19 cellular contexts compared by ENCODE assay signal in the genomic region with DNA sequence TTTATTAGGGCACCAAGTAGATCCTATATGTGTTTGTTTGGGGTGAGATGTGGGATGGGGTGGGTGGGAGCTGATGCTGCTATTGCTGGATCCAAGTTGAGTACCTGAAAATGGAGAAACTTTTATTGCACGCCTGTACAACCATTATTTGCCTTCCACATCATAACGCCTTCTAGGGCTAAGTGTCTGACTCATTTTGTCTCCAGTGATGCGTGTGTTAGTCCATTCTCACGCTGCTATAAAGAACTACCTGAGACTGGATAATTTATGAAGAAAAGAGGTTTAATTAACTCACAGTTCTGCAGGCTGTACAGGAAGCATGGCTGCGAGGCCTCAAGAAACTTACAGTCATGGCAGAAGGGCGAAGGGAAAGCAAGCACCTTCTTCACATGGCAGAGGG. TPM values are rescaled to one million over a fixed set of nuclear protein-coding genes. Genes with fewer than 3 reads are reported as not detected.
A peak's percentile ranks its signal among the peaks of the same experiment; 100 is the strongest.
DNase-seq lines count a peak whose midpoint lies in the region; ATAC-seq and TF ChIP-seq lines count a peak whose summit lies in the region.
"Had no signal": no experiment of that assay in that cellular context is flagged by ENCODE, and none has a peak within 500 bp of the region (broad histone marks: within the 10 kb centered on the region; RNA-seq: fewer than 3 reads in every experiment).

No MANE protein-coding gene starts in this region.

- H3K27me3 Mint-ChIP-seq in activated CD4-positive, alpha-beta T cell treated with anti-CD3 and anti-CD28 coated beads for 36 hours = no peaks in the 10 kb centered on the region
- no peaks in the 10 kb centered on the region for H3K27me3 Mint-ChIP-seq in CD8-positive, alpha-beta T cell (ENCODE audit: low read depth)
- H3K27me3 Mint-ChIP-seq in activated T-helper 17 cell treated with anti-CD3 and anti-CD28 coated beads, Interleukin-2, amount 50 U/mL, for 72 hours = no peaks in the 10 kb centered on the region
- H3K27me3 Mint-ChIP-seq: CD4-positive, alpha-beta memory T cell had no signal

- peak; percentile 36 for ATAC-seq in activated CD4-positive, alpha-beta T cell treated with anti-CD3 and anti-CD28 coated beads for 36 hours
- ATAC-seq in CD8-positive, alpha-beta T cell = no peak
- ATAC-seq in activated T-helper 17 cell treated with anti-CD3 and anti-CD28 coated beads, Interleukin-2, amount 50 U/mL, for 72 hours (replicated peaks) = peak; percentile 56

- 94 to 97% methylated on average over 6 of the region's 6 CpGs for WGBS in testis, 2 donors

- H3K4me1 ChIP-seq in CD8-positive, alpha-beta T cell (ENCODE audit: insufficient read depth, low read length) = no peaks in the 10 kb centered on the region
- no peaks in the 10 kb centered on the region for H3K4me1 ChIP-seq in testis
- H3K4me1 ChIP-seq: BE2C had no signal

- TF ChIP-seq CTCF in CD8-positive, alpha-beta T cell (IDR thresholded peaks at IDR 0.05) = no peak
- TF ChIP-seq CTCF in fibroblast of mammary gland (conservative IDR thresholded peaks at IDR 0.05; ENCODE audit: control insufficient read depth, insufficient read depth, low read depth, low read length) (no peak), testis (IDR thresholded peaks at IDR 0.05) (no peak)

- no peak overlapping the region for H3K4me3 ChIP-seq in CD8-positive, alpha-beta T cell (ENCODE audit: low read depth, low read length)
- H3K4me3 ChIP-seq in fibroblast of mammary gland (ENCODE audit: control insufficient read depth, low read depth, low read length) = no peak overlapping the region
- H3K4me3 ChIP-seq in testis = no peak overlapping the region

- H3K36me3 Mint-ChIP-seq in activated CD4-positive, alpha-beta T cell treated with anti-CD3 and anti-CD28 coated beads for 36 hours (ENCODE audit: low read depth) = peaks cover 96% of the 10 kb centered on the region
- H3K36me3 Mint-ChIP-seq in CD8-positive, alpha-beta T cell = peaks cover 96% of the 10 kb centered on the region
- peaks cover 100% of the 10 kb centered on the region for H3K36me3 Mint-ChIP-seq in activated T-helper 17 cell treated with anti-CD3 and anti-CD28 coated beads, Interleukin-2, amount 50 U/mL, for 72 hours (ENCODE audit: low read depth)

- peaks cover 34% of the 10 kb centered on the region for H3K36me3 ChIP-seq in CD8-positive, alpha-beta T cell (ENCODE audit: insufficient read depth, low read length)
- H3K36me3 ChIP-seq in testis (ENCODE audit: low read depth, missing control alignments) = no peaks in the 10 kb centered on the region
- H3K36me3 ChIP-seq: BE2C had no signal

- no peak overlapping the region for H3K4me3 Mint-ChIP-seq in activated CD4-positive, alpha-beta T cell treated with anti-CD3 and anti-CD28 coated beads for 36 hours
- H3K4me3 Mint-ChIP-seq in CD8-positive, alpha-beta T cell = no peak overlapping the region
- no peak overlapping the region for H3K4me3 Mint-ChIP-seq in activated T-helper 17 cell treated with anti-CD3 and anti-CD28 coated beads, Interleukin-2, amount 50 U/mL, for 72 hours

- CTCF ChIA-PET in activated CD4-positive, alpha-beta T cell treated with anti-CD3 and anti-CD28 coated beads for 36 hours (lab: Charles Lee) = no interaction called here
- CTCF ChIA-PET in CD8-positive, alpha-beta T cell (lab: Charles Lee) = interaction anchor here (0.9 kb wide), 1 partner anchor 19 kb away, joined by 3 read pairs; no protein-coding TSS in a partner anchor

- H3K9me3 ChIP-seq in CD8-positive, alpha-beta T cell (ENCODE audit: low read length) = peaks cover 15% of the 10 kb centered on the region
- H3K9me3 ChIP-seq in testis = no peaks in the 10 kb centered on the region
- H3K9me3 ChIP-seq: BE2C had no signal

- no peak for TF ChIP-seq POLR2A in testis (IDR thresholded peaks at IDR 0.05)

- peak overlapping the region; percentile 19 for H3K27ac Mint-ChIP-seq in activated CD4-positive, alpha-beta T cell treated with anti-CD3 and anti-CD28 coated beads for 36 hours
- H3K27ac Mint-ChIP-seq in CD8-positive, alpha-beta T cell = peak overlapping the region; percentile 43
- peak overlapping the region; percentile 12 for H3K27ac Mint-ChIP-seq in activated T-helper 17 cell treated with anti-CD3 and anti-CD28 coated beads, Interleukin-2, amount 50 U/mL, for 72 hours

- H3K27me3 ChIP-seq in CD8-positive, alpha-beta T cell (ENCODE audit: insufficient read depth, low read length) = no peaks in the 10 kb centered on the region
- no peaks in the 10 kb centered on the region for H3K27me3 ChIP-seq in testis
- H3K27me3 ChIP-seq: BE2C had no signal

- H3K9me3 Mint-ChIP-seq in activated CD4-positive, alpha-beta T cell treated with anti-CD3 and anti-CD28 coated beads for 36 hours (ENCODE audit: low read depth) = peaks cover 32% of the 10 kb centered on the region
- H3K9me3 Mint-ChIP-seq in CD8-positive, alpha-beta T cell = peaks cover 20% of the 10 kb centered on the region
- peaks cover 12% of the 10 kb centered on the region for H3K9me3 Mint-ChIP-seq in activated T-helper 17 cell treated with anti-CD3 and anti-CD28 coated beads, Interleukin-2, amount 50 U/mL, for 72 hours

- POLR2A ChIA-PET in activated CD4-positive, alpha-beta T cell treated with anti-CD3 and anti-CD28 coated beads for 36 hours (lab: Charles Lee) = no interaction called here
- POLR2A ChIA-PET in CD8-positive, alpha-beta T cell (lab: Charles Lee) = no interaction called here

- H3K27ac ChIP-seq in CD8-positive, alpha-beta T cell (ENCODE audit: low read depth, low read length) = no peak overlapping the region
- H3K27ac ChIP-seq in testis = no peak overlapping the region

- no peak for DNase-seq in activated CD4-positive, alpha-beta T cell treated with anti-CD3 and anti-CD28 coated beads for 36 hours
- DNase-seq in activated CD4-positive, alpha-beta T cell treated with anti-CD3 and anti-CD28 coated beads, Interleukin-2, amount 50 U/mL, for 4 hours = no peak
- no peak for DNase-seq in CD8-positive, alpha-beta T cell
- peak; percentile 8 for DNase-seq in fibroblast of mammary gland (ENCODE audit: low read depth)
- DNase-seq in NCI-H1417 (lab: John Stamatoyannopoulos, UW) = no peak
- DNase-seq in hippocampal formation (lab: John Stamatoyannopoulos, UW) = no peak
- DNase-seq in testis = no peak
- DNase-seq: 8988T; BE2C; CD4-positive, alpha-beta memory T cell; DMS 273 treated with DMSO at 0.1 percent for 48 hours; H7; NCI-H1417 treated with DMSO at 0.1 percent for 48 hours; NCI-H2029; NCI-H2171; NCI-H748 treated with DMSO at 0.1 percent for 48 hours; OCI-M1; RPMI8226 had no signal

- H3K4me1 Mint-ChIP-seq in activated CD4-positive, alpha-beta T cell treated with anti-CD3 and anti-CD28 coated beads for 36 hours = peaks cover 22% of the 10 kb centered on the region
- peaks cover 22% of the 10 kb centered on the region for H3K4me1 Mint-ChIP-seq in CD8-positive, alpha-beta T cell (ENCODE audit: low read depth)
- H3K4me1 Mint-ChIP-seq in activated T-helper 17 cell treated with anti-CD3 and anti-CD28 coated beads, Interleukin-2, amount 50 U/mL, for 72 hours = peaks cover 10% of the 10 kb centered on the region

- intact Hi-C loops in activated CD4-positive, alpha-beta T cell treated with anti-CD3 and anti-CD28 coated beads for 36 hours (cut with DNase I, micrococcal nuclease) = no loop called here
- intact Hi-C loops in CD8-positive, alpha-beta T cell (cut with DNase I, micrococcal nuclease) = no loop called here
- intact Hi-C loops in testis (cut with DNase I; ENCODE audit: low total_unique reads) = no loop called here

RNA-seq across cellular contexts. Expression of gene KDM3A, which starts 58.2 kb away (rescaled TPM):
- 10 to 100 TPM; 68.9 to 82.9 TPM for total RNA-seq in activated CD4-positive, alpha-beta T cell treated with anti-CD3 and anti-CD28 coated beads for 36 hours
- total RNA-seq in CD8-positive, alpha-beta T cell = 100 to 1,000 TPM; 226 to 227 TPM
- 100 to 1,000 TPM in 1 of 2 donors, 10 to 100 TPM in 1; 86.5 to 204 TPM for total RNA-seq in activated T-helper 17 cell treated with anti-CD3 and anti-CD28 coated beads, Interleukin-2, amount 50 U/mL, for 72 hours
- total RNA-seq in testis = 100 to 1,000 TPM in 1 of 2 donors, 10 to 100 TPM in 1; 88.8 to 106 TPM
- polyA plus RNA-seq in testis (ENCODE audit: insufficient read depth, low read depth, low replicate concordance) = 126 TPM
